ENCODE assay signal across 1 cellular context in genomic region chrX:323721-324628, GRCh38.
TF ChIP-seq lines count a peak whose summit lies in the region.

No MANE protein-coding gene starts in this region.

TF ChIP-seq in HepG2, 621 proteins besides CTCF, POLR2A, EP300 and RAD21 (continued from another document and continues in another):
- no peak for TF ChIP-seq ZNF709 (CRISPR knock-in tag; IDR thresholded peaks at IDR 0.05)
- no peak for TF ChIP-seq POLR2AphosphoS5 (IDR thresholded peaks at IDR 0.05; ENCODE audit: low read depth, low read length)
- TF ChIP-seq ZNF329 (CRISPR knock-in tag; IDR thresholded peaks at IDR 0.05; ENCODE audit: low read depth), result no peak
- 0 out of 2 replicates have a peak, but pooled peaks have one; percentile 31 for TF ChIP-seq ZNF772 (CRISPR knock-in tag; IDR thresholded peaks at IDR 0.05)
- no peak for TF ChIP-seq ZNF20 (CRISPR knock-in tag; IDR thresholded peaks at IDR 0.05)
- TF ChIP-seq, protein P1, sequence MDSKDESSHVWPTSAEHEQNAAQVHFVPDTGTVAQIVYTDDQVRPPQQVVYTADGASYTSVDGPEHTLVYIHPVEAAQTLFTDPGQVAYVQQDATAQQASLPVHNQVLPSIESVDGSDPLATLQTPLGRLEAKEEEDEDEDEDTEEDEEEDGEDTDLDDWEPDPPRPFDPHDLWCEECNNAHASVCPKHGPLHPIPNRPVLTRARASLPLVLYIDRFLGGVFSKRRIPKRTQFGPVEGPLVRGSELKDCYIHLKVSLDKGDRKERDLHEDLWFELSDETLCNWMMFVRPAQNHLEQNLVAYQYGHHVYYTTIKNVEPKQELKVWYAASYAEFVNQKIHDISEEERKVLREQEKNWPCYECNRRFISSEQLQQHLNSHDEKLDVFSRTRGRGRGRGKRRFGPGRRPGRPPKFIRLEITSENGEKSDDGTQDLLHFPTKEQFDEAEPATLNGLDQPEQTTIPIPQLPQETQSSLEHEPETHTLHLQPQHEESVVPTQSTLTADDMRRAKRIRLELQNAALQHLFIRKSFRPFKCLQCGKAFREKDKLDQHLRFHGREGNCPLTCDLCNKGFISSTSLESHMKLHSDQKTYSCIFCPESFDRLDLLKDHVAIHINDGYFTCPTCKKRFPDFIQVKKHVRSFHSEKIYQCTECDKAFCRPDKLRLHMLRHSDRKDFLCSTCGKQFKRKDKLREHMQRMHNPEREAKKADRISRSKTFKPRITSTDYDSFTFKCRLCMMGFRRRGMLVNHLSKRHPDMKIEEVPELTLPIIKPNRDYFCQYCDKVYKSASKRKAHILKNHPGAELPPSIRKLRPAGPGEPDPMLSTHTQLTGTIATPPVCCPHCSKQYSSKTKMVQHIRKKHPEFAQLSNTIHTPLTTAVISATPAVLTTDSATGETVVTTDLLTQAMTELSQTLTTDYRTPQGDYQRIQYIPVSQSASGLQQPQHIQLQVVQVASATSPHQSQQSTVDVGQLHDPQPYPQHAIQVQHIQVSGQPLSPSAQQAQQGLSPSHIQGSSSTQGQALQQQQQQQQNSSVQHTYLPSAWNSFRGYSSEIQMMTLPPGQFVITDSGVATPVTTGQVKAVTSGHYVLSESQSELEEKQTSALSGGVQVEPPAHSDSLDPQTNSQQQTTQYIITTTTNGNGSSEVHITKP (CRISPR knock-in tag; IDR thresholded peaks at IDR 0.05; ENCODE audit: low read depth), result no peak
- no peak for TF ChIP-seq ZNF510 (CRISPR knock-in tag; IDR thresholded peaks at IDR 0.05; ENCODE audit: low read depth)
- TF ChIP-seq STAT6 (CRISPR knock-in tag; IDR thresholded peaks at IDR 0.05; ENCODE audit: borderline replicate concordance), result no peak
- TF ChIP-seq PBX2 (CRISPR knock-in tag; IDR thresholded peaks at IDR 0.05), result peak; percentile 10; the same call in 1 of the 2 replicates
- no peak for TF ChIP-seq ZNF816 (CRISPR knock-in tag; IDR thresholded peaks at IDR 0.05; ENCODE audit: borderline replicate concordance)
- no peak for TF ChIP-seq SIX4 (CRISPR knock-in tag; IDR thresholded peaks at IDR 0.05)
- TF ChIP-seq KAT2B (IDR thresholded peaks at IDR 0.05; ENCODE audit: borderline replicate concordance, low read depth, low read length), result no peak
- no peak for TF ChIP-seq CHCHD3 (CRISPR knock-in tag; IDR thresholded peaks at IDR 0.05)
- TF ChIP-seq, protein P2, sequence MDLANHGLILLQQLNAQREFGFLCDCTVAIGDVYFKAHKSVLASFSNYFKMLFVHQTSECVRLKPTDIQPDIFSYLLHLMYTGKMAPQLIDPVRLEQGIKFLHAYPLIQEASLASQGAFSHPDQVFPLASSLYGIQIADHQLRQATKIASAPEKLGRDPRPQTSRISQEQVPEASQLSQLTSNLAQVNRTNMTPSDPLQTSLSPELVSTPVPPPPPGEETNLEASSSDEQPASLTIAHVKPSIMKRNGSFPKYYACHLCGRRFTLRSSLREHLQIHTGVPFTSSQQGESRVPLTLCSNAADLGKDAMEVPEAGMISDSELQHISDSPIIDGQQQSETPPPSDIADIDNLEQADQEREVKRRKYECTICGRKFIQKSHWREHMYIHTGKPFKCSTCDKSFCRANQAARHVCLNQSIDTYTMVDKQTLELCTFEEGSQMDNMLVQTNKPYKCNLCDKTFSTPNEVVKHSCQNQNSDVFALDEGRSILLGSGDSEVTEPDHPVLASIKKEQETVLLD (CRISPR knock-in tag; IDR thresholded peaks at IDR 0.05; ENCODE audit: low read depth), result no peak
- TF ChIP-seq ZNF652 (CRISPR knock-in tag; IDR thresholded peaks at IDR 0.05; ENCODE audit: borderline replicate concordance, low read depth), result no peak
- TF ChIP-seq SNRNP70 (IDR thresholded peaks at IDR 0.05; ENCODE audit: low read depth, low read length), result no peak
- TF ChIP-seq, protein P3, sequence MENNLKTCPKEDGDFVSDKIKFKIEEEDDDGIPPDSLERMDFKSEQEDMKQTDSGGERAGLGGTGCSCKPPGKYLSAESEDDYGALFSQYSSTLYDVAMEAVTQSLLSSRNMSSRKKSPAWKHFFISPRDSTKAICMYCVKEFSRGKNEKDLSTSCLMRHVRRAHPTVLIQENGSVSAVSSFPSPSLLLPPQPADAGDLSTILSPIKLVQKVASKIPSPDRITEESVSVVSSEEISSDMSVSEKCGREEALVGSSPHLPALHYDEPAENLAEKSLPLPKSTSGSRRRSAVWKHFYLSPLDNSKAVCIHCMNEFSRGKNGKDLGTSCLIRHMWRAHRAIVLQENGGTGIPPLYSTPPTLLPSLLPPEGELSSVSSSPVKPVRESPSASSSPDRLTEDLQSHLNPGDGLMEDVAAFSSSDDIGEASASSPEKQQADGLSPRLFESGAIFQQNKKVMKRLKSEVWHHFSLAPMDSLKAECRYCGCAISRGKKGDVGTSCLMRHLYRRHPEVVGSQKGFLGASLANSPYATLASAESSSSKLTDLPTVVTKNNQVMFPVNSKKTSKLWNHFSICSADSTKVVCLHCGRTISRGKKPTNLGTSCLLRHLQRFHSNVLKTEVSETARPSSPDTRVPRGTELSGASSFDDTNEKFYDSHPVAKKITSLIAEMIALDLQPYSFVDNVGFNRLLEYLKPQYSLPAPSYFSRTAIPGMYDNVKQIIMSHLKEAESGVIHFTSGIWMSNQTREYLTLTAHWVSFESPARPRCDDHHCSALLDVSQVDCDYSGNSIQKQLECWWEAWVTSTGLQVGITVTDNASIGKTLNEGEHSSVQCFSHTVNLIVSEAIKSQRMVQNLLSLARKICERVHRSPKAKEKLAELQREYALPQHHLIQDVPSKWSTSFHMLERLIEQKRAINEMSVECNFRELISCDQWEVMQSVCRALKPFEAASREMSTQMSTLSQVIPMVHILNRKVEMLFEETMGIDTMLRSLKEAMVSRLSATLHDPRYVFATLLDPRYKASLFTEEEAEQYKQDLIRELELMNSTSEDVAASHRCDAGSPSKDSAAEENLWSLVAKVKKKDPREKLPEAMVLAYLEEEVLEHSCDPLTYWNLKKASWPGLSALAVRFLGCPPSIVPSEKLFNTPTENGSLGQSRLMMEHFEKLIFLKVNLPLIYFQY (CRISPR knock-in tag; IDR thresholded peaks at IDR 0.05; ENCODE audit: borderline replicate concordance), result no peak
- TF ChIP-seq, protein P4, sequence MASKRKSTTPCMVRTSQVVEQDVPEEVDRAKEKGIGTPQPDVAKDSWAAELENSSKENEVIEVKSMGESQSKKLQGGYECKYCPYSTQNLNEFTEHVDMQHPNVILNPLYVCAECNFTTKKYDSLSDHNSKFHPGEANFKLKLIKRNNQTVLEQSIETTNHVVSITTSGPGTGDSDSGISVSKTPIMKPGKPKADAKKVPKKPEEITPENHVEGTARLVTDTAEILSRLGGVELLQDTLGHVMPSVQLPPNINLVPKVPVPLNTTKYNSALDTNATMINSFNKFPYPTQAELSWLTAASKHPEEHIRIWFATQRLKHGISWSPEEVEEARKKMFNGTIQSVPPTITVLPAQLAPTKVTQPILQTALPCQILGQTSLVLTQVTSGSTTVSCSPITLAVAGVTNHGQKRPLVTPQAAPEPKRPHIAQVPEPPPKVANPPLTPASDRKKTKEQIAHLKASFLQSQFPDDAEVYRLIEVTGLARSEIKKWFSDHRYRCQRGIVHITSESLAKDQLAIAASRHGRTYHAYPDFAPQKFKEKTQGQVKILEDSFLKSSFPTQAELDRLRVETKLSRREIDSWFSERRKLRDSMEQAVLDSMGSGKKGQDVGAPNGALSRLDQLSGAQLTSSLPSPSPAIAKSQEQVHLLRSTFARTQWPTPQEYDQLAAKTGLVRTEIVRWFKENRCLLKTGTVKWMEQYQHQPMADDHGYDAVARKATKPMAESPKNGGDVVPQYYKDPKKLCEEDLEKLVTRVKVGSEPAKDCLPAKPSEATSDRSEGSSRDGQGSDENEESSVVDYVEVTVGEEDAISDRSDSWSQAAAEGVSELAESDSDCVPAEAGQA (IDR thresholded peaks at IDR 0.05; ENCODE audit: low read depth), result no peak
- TF ChIP-seq, protein P4 (CRISPR knock-in tag; IDR thresholded peaks at IDR 0.05; ENCODE audit: borderline replicate concordance), result no peak
- TF ChIP-seq, protein P5, sequence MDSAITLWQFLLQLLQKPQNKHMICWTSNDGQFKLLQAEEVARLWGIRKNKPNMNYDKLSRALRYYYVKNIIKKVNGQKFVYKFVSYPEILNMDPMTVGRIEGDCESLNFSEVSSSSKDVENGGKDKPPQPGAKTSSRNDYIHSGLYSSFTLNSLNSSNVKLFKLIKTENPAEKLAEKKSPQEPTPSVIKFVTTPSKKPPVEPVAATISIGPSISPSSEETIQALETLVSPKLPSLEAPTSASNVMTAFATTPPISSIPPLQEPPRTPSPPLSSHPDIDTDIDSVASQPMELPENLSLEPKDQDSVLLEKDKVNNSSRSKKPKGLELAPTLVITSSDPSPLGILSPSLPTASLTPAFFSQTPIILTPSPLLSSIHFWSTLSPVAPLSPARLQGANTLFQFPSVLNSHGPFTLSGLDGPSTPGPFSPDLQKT (CRISPR knock-in tag; IDR thresholded peaks at IDR 0.05; ENCODE audit: borderline replicate concordance), result no peak
- no peak for TF ChIP-seq SSRP1 (CRISPR knock-in tag; IDR thresholded peaks at IDR 0.05)
- no peak for TF ChIP-seq NR2F2 (IDR thresholded peaks at IDR 0.05; ENCODE audit: borderline replicate concordance, low read depth)
- TF ChIP-seq UBTF (CRISPR knock-in tag; IDR thresholded peaks at IDR 0.05), result 0 out of 2 replicates have a peak, but pooled peaks have one; percentile 37
- TF ChIP-seq BATF2 (CRISPR knock-in tag; IDR thresholded peaks at IDR 0.05), result no peak
- no peak for TF ChIP-seq MXD4 (CRISPR knock-in tag; IDR thresholded peaks at IDR 0.05)
- no peak for TF ChIP-seq PHF21A (CRISPR knock-in tag; IDR thresholded peaks at IDR 0.05)
- TF ChIP-seq, protein P6, sequence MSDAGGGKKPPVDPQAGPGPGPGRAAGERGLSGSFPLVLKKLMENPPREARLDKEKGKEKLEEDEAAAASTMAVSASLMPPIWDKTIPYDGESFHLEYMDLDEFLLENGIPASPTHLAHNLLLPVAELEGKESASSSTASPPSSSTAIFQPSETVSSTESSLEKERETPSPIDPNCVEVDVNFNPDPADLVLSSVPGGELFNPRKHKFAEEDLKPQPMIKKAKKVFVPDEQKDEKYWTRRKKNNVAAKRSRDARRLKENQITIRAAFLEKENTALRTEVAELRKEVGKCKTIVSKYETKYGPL (CRISPR knock-in tag; IDR thresholded peaks at IDR 0.05), result no peak
- no peak; the same call in 1 of the 2 replicates for TF ChIP-seq ZNF782 (CRISPR knock-in tag; IDR thresholded peaks at IDR 0.05; ENCODE audit: borderline replicate concordance)
- no peak for TF ChIP-seq ZNF431 (CRISPR knock-in tag; IDR thresholded peaks at IDR 0.05; ENCODE audit: borderline replicate concordance, low read depth)
- TF ChIP-seq MAFF (IDR thresholded peaks at IDR 0.05; ENCODE audit: low read depth, low read length), result no peak
- TF ChIP-seq ZNF720 (CRISPR knock-in tag; IDR thresholded peaks at IDR 0.05), result no peak
